Comparison of ENCODE assay signal across 1 cellular context in genomic region chr17:69462010-69462409, GRCh38.
TF ChIP-seq lines count a peak whose summit lies in the region.

No MANE protein-coding gene starts in this region.

TF ChIP-seq in WTC11, 78 proteins besides CTCF, POLR2A, EP300 and RAD21 (continued from another document):
- no peak for TF ChIP-seq ARID4B (CRISPR knock-in tag; IDR thresholded peaks at IDR 0.05; ENCODE audit: borderline replicate concordance)
- TF ChIP-seq JUN (CRISPR knock-in tag; IDR thresholded peaks at IDR 0.05), result no peak
- TF ChIP-seq, protein P1, sequence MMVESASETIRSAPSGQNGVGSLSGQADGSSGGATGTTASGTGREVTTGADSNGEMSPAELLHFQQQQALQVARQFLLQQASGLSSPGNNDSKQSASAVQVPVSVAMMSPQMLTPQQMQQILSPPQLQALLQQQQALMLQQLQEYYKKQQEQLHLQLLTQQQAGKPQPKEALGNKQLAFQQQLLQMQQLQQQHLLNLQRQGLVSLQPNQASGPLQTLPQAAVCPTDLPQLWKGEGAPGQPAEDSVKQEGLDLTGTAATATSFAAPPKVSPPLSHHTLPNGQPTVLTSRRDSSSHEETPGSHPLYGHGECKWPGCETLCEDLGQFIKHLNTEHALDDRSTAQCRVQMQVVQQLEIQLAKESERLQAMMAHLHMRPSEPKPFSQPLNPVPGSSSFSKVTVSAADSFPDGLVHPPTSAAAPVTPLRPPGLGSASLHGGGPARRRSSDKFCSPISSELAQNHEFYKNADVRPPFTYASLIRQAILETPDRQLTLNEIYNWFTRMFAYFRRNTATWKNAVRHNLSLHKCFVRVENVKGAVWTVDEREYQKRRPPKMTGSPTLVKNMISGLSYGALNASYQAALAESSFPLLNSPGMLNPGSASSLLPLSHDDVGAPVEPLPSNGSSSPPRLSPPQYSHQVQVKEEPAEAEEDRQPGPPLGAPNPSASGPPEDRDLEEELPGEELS (CRISPR knock-in tag; IDR thresholded peaks at IDR 0.05), result no peak
- no peak for TF ChIP-seq FOXP1 (CRISPR knock-in tag; IDR thresholded peaks at IDR 0.05; ENCODE audit: borderline replicate concordance)
- TF ChIP-seq ETV6 (CRISPR knock-in tag; IDR thresholded peaks at IDR 0.05), result no peak
- no peak for TF ChIP-seq MAX (CRISPR knock-in tag; IDR thresholded peaks at IDR 0.05)
- no peak for TF ChIP-seq RORB (CRISPR knock-in tag; IDR thresholded peaks at IDR 0.05)
- TF ChIP-seq ATF6 (CRISPR knock-in tag; IDR thresholded peaks at IDR 0.05), result no peak
- TF ChIP-seq JAZF1 (CRISPR knock-in tag; IDR thresholded peaks at IDR 0.05), result no peak
- TF ChIP-seq ZNF396 (CRISPR knock-in tag; IDR thresholded peaks at IDR 0.05; ENCODE audit: borderline replicate concordance), result no peak
- no peak for TF ChIP-seq ESRRA (CRISPR knock-in tag; IDR thresholded peaks at IDR 0.05; ENCODE audit: borderline replicate concordance)
- no peak for TF ChIP-seq MYBL2 (CRISPR knock-in tag; IDR thresholded peaks at IDR 0.05)
- TF ChIP-seq SMAD4 (CRISPR knock-in tag; IDR thresholded peaks at IDR 0.05), result no peak
- TF ChIP-seq CREB1 (CRISPR knock-in tag; IDR thresholded peaks at IDR 0.05), result no peak
- no peak for TF ChIP-seq TEAD4 (CRISPR knock-in tag; IDR thresholded peaks at IDR 0.05)
